20 cellular contexts compared by ENCODE assay signal in genomic region chr19:2537544-2537943, GRCh38.
DNase-seq lines count a peak whose midpoint lies in the region; ATAC-seq and TF ChIP-seq lines count a peak whose summit lies in the region.
"Had no signal": no experiment of that assay in that cellular context is flagged by ENCODE, and none has a peak within 500 bp of the region (broad histone marks: within the 10 kb centered on the region; RNA-seq: fewer than 3 reads in every experiment).

No MANE protein-coding gene starts in this region.

- no peaks in the 10 kb centered on the region for H3K36me3 Mint-ChIP-seq in activated CD4-positive, alpha-beta T cell treated with anti-CD3 and anti-CD28 coated beads for 36 hours (ENCODE audit: low read depth)
- H3K36me3 Mint-ChIP-seq in activated CD4-positive, alpha-beta T cell treated with anti-CD3 and anti-CD28 coated beads, Interleukin-2, amount 10 ng/mL, durations not matched to agents 24 days and 14 days (ENCODE audit: low read depth) = no peaks in the 10 kb centered on the region
- H3K36me3 Mint-ChIP-seq in chondrocyte (ENCODE audit: low read depth) = no peaks in the 10 kb centered on the region
- H3K36me3 Mint-ChIP-seq in glutamatergic neuron (ENCODE audit: unreplicated experiment) = peaks cover 4% of the 10 kb centered on the region

- H3K4me1 Mint-ChIP-seq in activated CD4-positive, alpha-beta T cell treated with anti-CD3 and anti-CD28 coated beads for 36 hours = peaks cover 22% of the 10 kb centered on the region
- peaks cover 33% of the 10 kb centered on the region for H3K4me1 Mint-ChIP-seq in activated CD4-positive, alpha-beta T cell treated with anti-CD3 and anti-CD28 coated beads, Interleukin-2, amount 10 ng/mL, durations not matched to agents 24 days and 14 days
- H3K4me1 Mint-ChIP-seq in stimulated activated naive CD8-positive, alpha-beta T cell treated with anti-CD3 and anti-CD28 coated beads, Interleukin-15, amount 100 ng/mL, for 72 hours = peaks cover 49% of the 10 kb centered on the region
- peaks cover 64% of the 10 kb centered on the region for H3K4me1 Mint-ChIP-seq in chondrocyte (ENCODE audit: low read depth)
- peaks cover 3% of the 10 kb centered on the region for H3K4me1 Mint-ChIP-seq in glutamatergic neuron (ENCODE audit: low read depth, unreplicated experiment)

- intact Hi-C loops in activated CD4-positive, alpha-beta T cell treated with anti-CD3 and anti-CD28 coated beads for 36 hours (cut with DNase I, micrococcal nuclease) = no loop called here
- intact Hi-C loops in activated CD4-positive, alpha-beta T cell treated with anti-CD3 and anti-CD28 coated beads, Interleukin-2, amount 10 ng/mL, durations not matched to agents 24 days and 14 days (cut with micrococcal nuclease) = no loop called here

- peaks cover 3% of the 10 kb centered on the region for H3K9me3 Mint-ChIP-seq in activated CD4-positive, alpha-beta T cell treated with anti-CD3 and anti-CD28 coated beads for 36 hours (ENCODE audit: low read depth)
- no peaks in the 10 kb centered on the region for H3K9me3 Mint-ChIP-seq in activated CD4-positive, alpha-beta T cell treated with anti-CD3 and anti-CD28 coated beads, Interleukin-2, amount 10 ng/mL, durations not matched to agents 24 days and 14 days
- H3K9me3 Mint-ChIP-seq in stimulated activated naive CD8-positive, alpha-beta T cell treated with anti-CD3 and anti-CD28 coated beads, Interleukin-15, amount 100 ng/mL, for 72 hours = peaks cover 0 to under 1% of the 10 kb centered on the region in 2 donors
- no peaks in the 10 kb centered on the region for H3K9me3 Mint-ChIP-seq in chondrocyte (ENCODE audit: low read depth)
- H3K9me3 Mint-ChIP-seq in glutamatergic neuron (ENCODE audit: unreplicated experiment) = peaks cover 4% of the 10 kb centered on the region
- H3K9me3 Mint-ChIP-seq: T-helper 1 cell treated with Interleukin-12 subunit alpha and Interleukin-12 subunit beta and Interleukin-4 antibody, amounts not matched to agents 30 μg/mL and 1 μg/mL, for 36 hours had no signal

- no peak overlapping the region for H3K4me3 Mint-ChIP-seq in activated CD4-positive, alpha-beta T cell treated with anti-CD3 and anti-CD28 coated beads for 36 hours
- no peak overlapping the region for H3K4me3 Mint-ChIP-seq in activated CD4-positive, alpha-beta T cell treated with anti-CD3 and anti-CD28 coated beads, Interleukin-2, amount 10 ng/mL, durations not matched to agents 24 days and 14 days
- no peak overlapping the region for H3K4me3 Mint-ChIP-seq in stimulated activated naive CD8-positive, alpha-beta T cell treated with anti-CD3 and anti-CD28 coated beads, Interleukin-15, amount 100 ng/mL, for 72 hours
- no peak overlapping the region for H3K4me3 Mint-ChIP-seq in chondrocyte (ENCODE audit: unreplicated experiment)
- H3K4me3 Mint-ChIP-seq in glutamatergic neuron (ENCODE audit: unreplicated experiment) = no peak overlapping the region
- H3K4me3 Mint-ChIP-seq: T-helper 1 cell treated with Interleukin-12 subunit alpha and Interleukin-12 subunit beta and Interleukin-4 antibody, amounts not matched to agents 30 μg/mL and 1 μg/mL, for 36 hours had no signal

- peak; percentile 53 for ATAC-seq in activated CD4-positive, alpha-beta T cell treated with anti-CD3 and anti-CD28 coated beads for 36 hours
- ATAC-seq in stimulated activated naive CD8-positive, alpha-beta T cell treated with anti-CD3 and anti-CD28 coated beads, Interleukin-15, Interleukin-2, amounts not matched to agents 100 U/mL and 50 U/mL, for 24 hours = peak; percentile 72
- ATAC-seq in stimulated activated naive CD8-positive, alpha-beta T cell treated with anti-CD3 and anti-CD28 coated beads, Interleukin-15, amount 100 ng/mL, for 72 hours = no peak
- ATAC-seq: left lung had no signal

- CTCF ChIA-PET in activated CD4-positive, alpha-beta T cell treated with anti-CD3 and anti-CD28 coated beads for 36 hours (lab: Charles Lee) = no interaction called here

- no peak overlapping the region for H3K27ac Mint-ChIP-seq in activated CD4-positive, alpha-beta T cell treated with anti-CD3 and anti-CD28 coated beads for 36 hours
- H3K27ac Mint-ChIP-seq in activated CD4-positive, alpha-beta T cell treated with anti-CD3 and anti-CD28 coated beads, Interleukin-2, amount 10 ng/mL, durations not matched to agents 24 days and 14 days = no peak overlapping the region
- no peak overlapping the region for H3K27ac Mint-ChIP-seq in stimulated activated naive CD8-positive, alpha-beta T cell treated with anti-CD3 and anti-CD28 coated beads, Interleukin-15, amount 100 ng/mL, for 72 hours
- H3K27ac Mint-ChIP-seq in chondrocyte (ENCODE audit: unreplicated experiment) (peak overlapping the region; percentile 51), glutamatergic neuron (ENCODE audit: unreplicated experiment) (no peak overlapping the region)
- H3K27ac Mint-ChIP-seq: T-helper 1 cell treated with Interleukin-12 subunit alpha and Interleukin-12 subunit beta and Interleukin-4 antibody, amounts not matched to agents 30 μg/mL and 1 μg/mL, for 36 hours had no signal

- H3K27me3 Mint-ChIP-seq in activated CD4-positive, alpha-beta T cell treated with anti-CD3 and anti-CD28 coated beads for 36 hours = no peaks in the 10 kb centered on the region
- H3K27me3 Mint-ChIP-seq in activated CD4-positive, alpha-beta T cell treated with anti-CD3 and anti-CD28 coated beads, Interleukin-2, amount 10 ng/mL, durations not matched to agents 24 days and 14 days = no peaks in the 10 kb centered on the region
- no peaks in the 10 kb centered on the region for H3K27me3 Mint-ChIP-seq in stimulated activated naive CD8-positive, alpha-beta T cell treated with anti-CD3 and anti-CD28 coated beads, Interleukin-15, amount 100 ng/mL, for 72 hours
- H3K27me3 Mint-ChIP-seq in chondrocyte (ENCODE audit: low read depth) (no peaks in the 10 kb centered on the region), glutamatergic neuron (ENCODE audit: unreplicated experiment) (peaks cover 3% of the 10 kb centered on the region)

- TF ChIP-seq CTCF in chondrocyte (IDR thresholded peaks at IDR 0.05) (no peak), glutamatergic neuron (IDR thresholded peaks at IDR 0.05; ENCODE audit: partially characterized antibody, unreplicated experiment) (no peak)

- POLR2A ChIA-PET in activated CD4-positive, alpha-beta T cell treated with anti-CD3 and anti-CD28 coated beads for 36 hours (lab: Charles Lee) = no interaction called here

- peak; percentile 44 for DNase-seq in activated CD4-positive, alpha-beta T cell treated with anti-CD3 and anti-CD28 coated beads for 36 hours
- DNase-seq in activated CD4-positive, alpha-beta T cell treated with anti-CD3 and anti-CD28 coated beads, Interleukin-2, amount 10 ng/mL, durations not matched to agents 24 days and 14 days = no peak
- DNase-seq in stimulated activated naive CD8-positive, alpha-beta T cell treated with anti-CD3 and anti-CD28 coated beads, Interleukin-15, Interleukin-2, amounts not matched to agents 100 U/mL and 50 U/mL, for 24 hours = no peak
- DNase-seq in stimulated activated naive CD8-positive, alpha-beta T cell treated with anti-CD3 and anti-CD28 coated beads, Interleukin-15, amount 100 ng/mL, for 72 hours = no peak
- DNase-seq in chondrocyte (ENCODE audit: low spot score) = no peak
- no peak for DNase-seq in glutamatergic neuron
- no peak for DNase-seq in NCI-H2029 (lab: John Stamatoyannopoulos, UW)
- DNase-seq in OCI-M2 (lab: John Stamatoyannopoulos, UW; ENCODE audit: unreplicated experiment) = no peak
- DNase-seq: activated naive CD4-positive, alpha-beta T cell; BE2C; head of caudate nucleus; Karpas-422; NCI-H1436; NCI-H2171 treated with DMSO at 0.1 percent for 48 hours; NCI-H774; PC-9; stomach; upper lobe of left lung had no signal
